In genomic region chr3:107117922-107118576, GRCh38 we compare ENCODE assay signal across 7 cellular contexts.
DNase-seq lines count a peak whose midpoint lies in the region; ATAC-seq and TF ChIP-seq lines count a peak whose summit lies in the region.

No MANE protein-coding gene starts in this region.

- H3K4me3 ChIP-seq in epithelial cell of proximal tubule (ENCODE audit: low read depth, low read length): no peak overlapping the region

- CTCF ChIA-PET in GM10248 (lab: Yijun Ruan, JAX): interaction anchor here (0.8 to 1.7 kb wide), 12 partner anchors 9 to 70 kb away, joined by 3 to 7 read pairs (median 4); no protein-coding TSS in a partner anchor

- POLR2A ChIA-PET in GM10248 (lab: Yijun Ruan, JAX): no interaction called here

- no peaks in the 10 kb centered on the region for H3K36me3 Mint-ChIP-seq in neural crest cell (ENCODE audit: low read depth)

- DNase-seq in GM10248 (ENCODE audit: extremely low spot score) (peak; percentile 29), HT-29 (ENCODE audit: low spot score) (peak; percentile 65), RPMI8226 (peak; percentile 59), epithelial cell of proximal tubule (ENCODE audit: low read depth) (peak; percentile 3), neural crest cell (ENCODE audit: low read depth, low spot score) (peak; percentile 32), NCI-H1048 (lab: John Stamatoyannopoulos, UW) (no peak)

- no peaks in the 10 kb centered on the region for H3K9me3 Mint-ChIP-seq in neural crest cell

- TF ChIP-seq CTCF in GM10248 (IDR thresholded peaks at IDR 0.05; ENCODE audit: control extremely low read depth, extremely low read depth, low read depth, missing control alignments) (peak; percentile 51), epithelial cell of proximal tubule (conservative IDR thresholded peaks at IDR 0.05; ENCODE audit: low read depth, low read length) (peak; percentile 68), neural crest cell (conservative IDR thresholded peaks at IDR 0.05) (peak; percentile 68)

- H3K4me1 Mint-ChIP-seq in neural crest cell: peaks cover 6% of the 10 kb centered on the region

- H3K4me3 Mint-ChIP-seq in neural crest cell: no peak overlapping the region

- no peaks in the 10 kb centered on the region for H3K27me3 Mint-ChIP-seq in neural crest cell (ENCODE audit: low read depth)

- ATAC-seq in GM19455 (IDR thresholded peaks at IDR 0.05; ENCODE audit: unreplicated experiment): no peak

- H3K27ac Mint-ChIP-seq in neural crest cell (ENCODE audit: unreplicated experiment): no peak overlapping the region
